In genomic region chr13:80199585-80200292, GRCh38 we compare ENCODE assay signal across 20 cellular contexts.
"Had no signal": no experiment of that assay in that cellular context is flagged by ENCODE, and none has a peak within 500 bp of the region (broad histone marks: within the 10 kb centered on the region; RNA-seq: fewer than 3 reads in every experiment).

No MANE protein-coding gene starts in this region.

- DNase-seq: dermis blood vessel endothelial cell; endodermal cell; erythroblast; foreskin keratinocyte; head of caudate nucleus; left colon; mammary epithelial cell; mucosa of descending colon; naive thymus-derived CD8-positive, alpha-beta T cell; psoas muscle; retina; spleen; stimulated activated CD4-positive, alpha-beta T cell treated with anti-CD3 and anti-CD28 coated beads, Interleukin-15, amount 100 ng/mL, for 24 hours; stimulated activated CD4-positive, alpha-beta T cell treated with anti-CD3 and anti-CD28 coated beads, Interleukin-1b, Interleukin-23, amount 100 ng/mL, for 48 hours; stimulated activated CD4-positive, alpha-beta T cell treated with anti-CD3 and anti-CD28 coated beads, Interleukin-4, amount 100 ng/mL, for 4 hours; stimulated activated naive B cell treated with anti-CD40 and anti-IgM and Interleukin-4, amounts not matched to agents 10 μg/mL and 1 μg/mL and 100 μg/mL, for 72 hours; stimulated activated naive CD8-positive, alpha-beta T cell treated with anti-CD3 and anti-CD28 coated beads, Interleukin-15, amount 100 ng/mL, for 72 hours; testis; upper lobe of right lung had no signal

- ATAC-seq: foreskin keratinocyte; mucosa of descending colon; naive thymus-derived CD8-positive, alpha-beta T cell; psoas muscle; sciatic nerve; stimulated activated naive B cell treated with anti-CD40 and anti-IgM and Interleukin-4, amounts not matched to agents 10 μg/mL and 1 μg/mL and 100 μg/mL, for 72 hours; stimulated activated naive CD8-positive, alpha-beta T cell treated with anti-CD3 and anti-CD28 coated beads, Interleukin-15, amount 100 ng/mL, for 72 hours; upper lobe of right lung had no signal

- H3K36me3 Mint-ChIP-seq: naive thymus-derived CD8-positive, alpha-beta T cell; stimulated activated naive B cell treated with anti-CD40 and anti-IgM and Interleukin-4, amounts not matched to agents 10 μg/mL and 1 μg/mL and 100 μg/mL, for 72 hours had no signal

- H3K4me3 Mint-ChIP-seq: endodermal cell; naive thymus-derived CD8-positive, alpha-beta T cell; stimulated activated naive B cell treated with anti-CD40 and anti-IgM and Interleukin-4, amounts not matched to agents 10 μg/mL and 1 μg/mL and 100 μg/mL, for 72 hours; stimulated activated naive CD8-positive, alpha-beta T cell treated with anti-CD3 and anti-CD28 coated beads, Interleukin-15, amount 100 ng/mL, for 72 hours had no signal

- H3K4me1 Mint-ChIP-seq: endodermal cell; naive thymus-derived CD8-positive, alpha-beta T cell; stimulated activated naive B cell treated with anti-CD40 and anti-IgM and Interleukin-4, amounts not matched to agents 10 μg/mL and 1 μg/mL and 100 μg/mL, for 72 hours; stimulated activated naive CD8-positive, alpha-beta T cell treated with anti-CD3 and anti-CD28 coated beads, Interleukin-15, amount 100 ng/mL, for 72 hours had no signal

- H3K27ac Mint-ChIP-seq: endodermal cell; naive thymus-derived CD8-positive, alpha-beta T cell; stimulated activated naive B cell treated with anti-CD40 and anti-IgM and Interleukin-4, amounts not matched to agents 10 μg/mL and 1 μg/mL and 100 μg/mL, for 72 hours; stimulated activated naive CD8-positive, alpha-beta T cell treated with anti-CD3 and anti-CD28 coated beads, Interleukin-15, amount 100 ng/mL, for 72 hours had no signal

- H3K9me3 Mint-ChIP-seq: endodermal cell had no signal

- H3K27me3 Mint-ChIP-seq: stimulated activated naive B cell treated with anti-CD40 and anti-IgM and Interleukin-4, amounts not matched to agents 10 μg/mL and 1 μg/mL and 100 μg/mL, for 72 hours; stimulated activated naive CD8-positive, alpha-beta T cell treated with anti-CD3 and anti-CD28 coated beads, Interleukin-15, amount 100 ng/mL, for 72 hours had no signal
